ENCODE assay signal across 8 cellular contexts in genomic region chr17:57552114-57552601, GRCh38.
DNase-seq lines count a peak whose midpoint lies in the region; ATAC-seq and TF ChIP-seq lines count a peak whose summit lies in the region.

No MANE protein-coding gene starts in this region.

- H3K27me3 ChIP-seq in MG63 (0 out of 2 replicates have a peak, but pooled peaks cover 2% of the 10 kb centered on the region), upper lobe of left lung (no peaks in the 10 kb centered on the region)

- ATAC-seq in upper lobe of left lung (ENCODE audit: low FRiP score in 2 of 2) = no peak

- H3K4me3 ChIP-seq in MG63 = no peak overlapping the region
- H3K4me3 ChIP-seq in astrocyte of the spinal cord (ENCODE audit: low read depth, low read length) = no peak overlapping the region
- H3K4me3 ChIP-seq in upper lobe of left lung = no peak overlapping the region

- TF ChIP-seq CTCF in astrocyte of the spinal cord (IDR thresholded peaks at IDR 0.05; ENCODE audit: low read depth, low read length) (peak; percentile 83), upper lobe of left lung (IDR thresholded peaks at IDR 0.05) (peak in 2 of 6 experiments; percentile 6 to 20)

- no peak for TF ChIP-seq POLR2A in upper lobe of left lung (IDR thresholded peaks at IDR 0.05)

- TF ChIP-seq EP300 in upper lobe of left lung (IDR thresholded peaks at IDR 0.05) = no peak

- DNase-seq in activated CD4-positive, alpha-beta T cell treated with anti-CD3 and anti-CD28 coated beads for 48 hours = peak; percentile 45
- no peak for DNase-seq in activated CD4-positive, alpha-beta T cell treated with anti-CD3 and anti-CD28 coated beads for 1 hour
- peak; percentile 31 for DNase-seq in MG63
- DNase-seq in astrocyte of the spinal cord (ENCODE audit: low read depth, low spot score) = peak; percentile 57
- DNase-seq in lung microvascular endothelial cell (ENCODE audit: low read depth in 2 of 2) = peak; percentile 10 to 23
- DNase-seq in NCI-H1417 (lab: John Stamatoyannopoulos, UW) = no peak
- DNase-seq in upper lobe of left lung = no peak
- DNase-seq in COLO829 (ENCODE audit: low spot score) = no peak

- H3K36me3 ChIP-seq in MG63 = no peaks in the 10 kb centered on the region
- no peaks in the 10 kb centered on the region for H3K36me3 ChIP-seq in upper lobe of left lung

- 66 to 77% methylated on average over 11 of the region's 11 CpGs for WGBS in upper lobe of left lung, 2 donors

- H3K9me3 ChIP-seq in MG63 (no peaks in the 10 kb centered on the region), upper lobe of left lung (no peaks in the 10 kb centered on the region)

- H3K4me1 ChIP-seq in upper lobe of left lung = peaks cover 4 to 10% (median 9%) of the 10 kb centered on the region in 4 donors

- no peak overlapping the region for H3K27ac ChIP-seq in upper lobe of left lung

- in situ Hi-C loops in astrocyte of the spinal cord (cut with HindIII; ENCODE audit: low sequenced_read_pairs) = no loop called here

Comparison
In these comparisons a context has a peak if more than half of its experiments do, and no peak if none do; other contexts are left out.
1. DNase-seq: peak in activated CD4-positive, alpha-beta T cell treated with anti-CD3 and anti-CD28 coated beads for 48 hours (single experiment), MG63 (single experiment), astrocyte of the spinal cord (single experiment) and lung microvascular endothelial cell (2 of 2); none in activated CD4-positive, alpha-beta T cell treated with anti-CD3 and anti-CD28 coated beads for 1 hour (single experiment), NCI-H1417 (0 of 3), upper lobe of left lung (0 of 2) and COLO829 (single experiment).